8 cellular contexts compared by ENCODE assay signal in the genomic region with DNA sequence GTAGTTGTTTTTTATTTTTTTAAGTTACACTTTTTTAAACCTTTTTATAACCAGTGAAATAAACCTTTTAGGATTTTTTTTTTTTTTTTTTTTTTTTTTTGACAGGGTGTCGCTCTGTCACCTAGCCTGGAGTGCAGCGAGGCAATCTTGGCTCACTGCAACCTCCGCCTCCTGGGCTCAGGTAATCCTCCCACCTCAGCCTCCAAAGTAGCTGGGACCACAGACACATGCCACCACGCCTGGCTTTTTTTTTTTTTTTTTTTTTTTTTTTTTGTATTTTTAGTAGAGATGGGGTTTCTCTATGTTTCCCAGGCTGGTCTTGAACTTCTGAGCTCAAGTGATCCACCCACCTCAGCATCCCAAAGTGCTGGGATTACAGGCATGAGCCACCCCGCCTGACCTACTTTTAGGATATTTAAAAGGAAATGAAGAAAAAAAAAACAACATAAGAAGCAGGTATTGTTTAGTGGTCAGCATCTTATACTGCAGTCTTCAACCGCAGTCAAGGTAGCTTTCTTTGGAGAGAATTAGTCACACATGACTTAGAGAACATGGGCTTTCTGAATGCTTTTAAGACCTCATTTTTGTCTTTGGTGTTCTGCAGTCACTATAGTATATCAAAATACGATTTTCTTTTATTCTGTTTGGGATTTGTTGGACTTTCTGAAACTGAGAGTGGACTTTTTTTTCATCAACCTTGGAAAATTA. TPM values are rescaled to one million over a fixed set of nuclear protein-coding genes. Genes with fewer than 3 reads are reported as not detected.
A peak's percentile ranks its signal among the peaks of the same experiment; 100 is the strongest.
DNase-seq lines count a peak whose midpoint lies in the region; ATAC-seq and TF ChIP-seq lines count a peak whose summit lies in the region.

No MANE protein-coding gene starts in this region.

- H3K27me3 ChIP-seq in RWPE2 (ENCODE audit: insufficient read depth, poor library complexity, severe bottlenecking): no peaks in the 10 kb centered on the region
- H3K27me3 ChIP-seq in skeletal muscle tissue (ENCODE audit: control insufficient read depth in 3 of 3, insufficient read depth in 3 of 3, low read length in 3 of 3): no peaks in the 10 kb centered on the region

- peak overlapping the region; percentile 94 for H3K4me3 Mint-ChIP-seq in activated CD4-positive, alpha-beta T cell treated with anti-CD3 and anti-CD28 coated beads for 36 hours

- peak overlapping the region; percentile 98 for H3K27ac Mint-ChIP-seq in activated CD4-positive, alpha-beta T cell treated with anti-CD3 and anti-CD28 coated beads for 36 hours

- H3K27ac ChIP-seq in RWPE2 (ENCODE audit: poor library complexity, severe bottlenecking): peak overlapping the region; percentile 77
- H3K27ac ChIP-seq in skeletal muscle tissue (ENCODE audit: low read depth, low read length): no peak overlapping the region

- H3K9me3 Mint-ChIP-seq in activated CD4-positive, alpha-beta T cell treated with anti-CD3 and anti-CD28 coated beads for 36 hours (ENCODE audit: low read depth): peaks cover 3% of the 10 kb centered on the region

- CTCF ChIA-PET in activated CD4-positive, alpha-beta T cell treated with anti-CD3 and anti-CD28 coated beads for 36 hours (lab: Charles Lee): interaction anchor here (0.7 to 3.9 kb wide), 3 partner anchors 12 to 68 kb away, joined by 3 to 21 read pairs (median 4); no protein-coding TSS in a partner anchor

- no peak for DNase-seq in activated CD4-positive, alpha-beta T cell treated with anti-CD3 and anti-CD28 coated beads for 36 hours
- DNase-seq in activated CD4-positive, alpha-beta T cell treated with anti-CD3 and anti-CD28 coated beads for 48 hours: no peak
- DNase-seq in RWPE2 (ENCODE audit: low spot score) (no peak), epithelial cell of proximal tubule (ENCODE audit: low read depth) (no peak), MV-4-11 (lab: John Stamatoyannopoulos, UW) (no peak)
- DNase-seq in activated effector memory CD4-positive, alpha-beta T cell treated with Interleukin-2 at 50 U/mL for 16 hours: no peak

- H3K9me3 ChIP-seq in RWPE2 (ENCODE audit: severe bottlenecking): no peaks in the 10 kb centered on the region
- H3K9me3 ChIP-seq in skeletal muscle tissue (ENCODE audit: control insufficient read depth in 3 of 3, low read length in 3 of 3): no peaks in the 10 kb centered on the region

- H3K36me3 Mint-ChIP-seq in activated CD4-positive, alpha-beta T cell treated with anti-CD3 and anti-CD28 coated beads for 36 hours (ENCODE audit: low read depth): peaks cover 28% of the 10 kb centered on the region

- intact Hi-C loops in activated CD4-positive, alpha-beta T cell treated with anti-CD3 and anti-CD28 coated beads for 36 hours (cut with DNase I, micrococcal nuclease): loop anchor here (5.0 to 10.0 kb wide), 3 partner anchors 40 to 622 kb away; a partner anchor contains a TSS

- H3K4me1 ChIP-seq in RWPE2 (ENCODE audit: insufficient read depth, poor library complexity, severe bottlenecking) (peaks cover 11% of the 10 kb centered on the region), skeletal muscle tissue (ENCODE audit: control insufficient read depth in 3 of 3, insufficient read depth in 3 of 3, low read length in 3 of 3) (peaks cover 29 to 38% (median 32%) of the 10 kb centered on the region in 3 donors)

- POLR2A ChIA-PET in activated CD4-positive, alpha-beta T cell treated with anti-CD3 and anti-CD28 coated beads for 36 hours (lab: Charles Lee): interaction anchor here (2.9 kb wide), 1 partner anchor 8 kb away, joined by 7 read pairs; no protein-coding TSS in a partner anchor

- peaks cover 32% of the 10 kb centered on the region for H3K36me3 ChIP-seq in RWPE2 (ENCODE audit: low read depth)
- H3K36me3 ChIP-seq in skeletal muscle tissue (ENCODE audit: control insufficient read depth in 3 of 3, insufficient read depth in 3 of 3, low read length in 3 of 3): peaks cover 2 to 11% (median 3%) of the 10 kb centered on the region in 3 donors

- H3K4me3 ChIP-seq in RWPE2 (ENCODE audit: severe bottlenecking) (no peak overlapping the region), epithelial cell of proximal tubule (ENCODE audit: low read depth, low read length) (peak overlapping the region; percentile 83), skeletal muscle tissue (ENCODE audit: low read length in 3 of 3) (peak overlapping the region in 2 of 3 donors; percentile 98 to 100)

- no peak for ATAC-seq in activated CD4-positive, alpha-beta T cell treated with anti-CD3 and anti-CD28 coated beads for 36 hours
- ATAC-seq in RWPE2 (ENCODE audit: low read depth): no peak
- no peak for ATAC-seq in HG03108 (IDR thresholded peaks at IDR 0.05; ENCODE audit: unreplicated experiment)

- no peak overlapping the region for H3K9ac ChIP-seq in skeletal muscle tissue (ENCODE audit: low read depth in 1 of 3, low read length in 3 of 3)

- H3K27me3 Mint-ChIP-seq in activated CD4-positive, alpha-beta T cell treated with anti-CD3 and anti-CD28 coated beads for 36 hours: no peaks in the 10 kb centered on the region

- peaks cover 45% of the 10 kb centered on the region for H3K4me1 Mint-ChIP-seq in activated CD4-positive, alpha-beta T cell treated with anti-CD3 and anti-CD28 coated beads for 36 hours

- TF ChIP-seq CTCF in RWPE2 (IDR thresholded peaks at IDR 0.05; ENCODE audit: poor library complexity, severe bottlenecking) (no peak), epithelial cell of proximal tubule (conservative IDR thresholded peaks at IDR 0.05; ENCODE audit: low read depth, low read length) (no peak)

RNA-seq across cellular contexts. Expression of a gene that starts 1.6 kb away (rescaled TPM):
- 10 to 100 TPM; 38.2 to 65.0 TPM for total RNA-seq in activated CD4-positive, alpha-beta T cell treated with anti-CD3 and anti-CD28 coated beads for 36 hours
- total RNA-seq in epithelial cell of proximal tubule (30.3 and 31.7 TPM in 2 replicates), skeletal muscle tissue (31.8 TPM)

RNA-seq across cellular contexts. Expression of a gene that starts 4.4 kb away (rescaled TPM):
- 10 to 100 TPM; 47.8 to 59.9 TPM for total RNA-seq in activated CD4-positive, alpha-beta T cell treated with anti-CD3 and anti-CD28 coated beads for 36 hours
- total RNA-seq in epithelial cell of proximal tubule (45.4 and 54.5 TPM in 2 replicates), skeletal muscle tissue (6.8 TPM)

RNA-seq across cellular contexts. Expression of a gene that starts 12.9 kb away (rescaled TPM):
- total RNA-seq in activated CD4-positive, alpha-beta T cell treated with anti-CD3 and anti-CD28 coated beads for 36 hours: not detected
- total RNA-seq in epithelial cell of proximal tubule (not detected in 2 replicates), skeletal muscle tissue (not detected)

RNA-seq across cellular contexts. Expression of a gene that starts 50.3 kb away (rescaled TPM):
- total RNA-seq in activated CD4-positive, alpha-beta T cell treated with anti-CD3 and anti-CD28 coated beads for 36 hours: not detected
- total RNA-seq in epithelial cell of proximal tubule: not detected in 2 replicates
- not detected for total RNA-seq in skeletal muscle tissue
